In genomic region chr9:37953775-37954437, GRCh38 we compare ENCODE assay signal across 8 cellular contexts. TPM values are rescaled to one million over a fixed set of nuclear protein-coding genes. Genes with fewer than 3 reads are reported as not detected.
A peak's percentile ranks its signal among the peaks of the same experiment; 100 is the strongest.
DNase-seq lines count a peak whose midpoint lies in the region; ATAC-seq and TF ChIP-seq lines count a peak whose summit lies in the region.

No MANE protein-coding gene starts in this region.

- H3K4me1 ChIP-seq in CD4-positive, alpha-beta memory T cell (ENCODE audit: insufficient read depth, low read length), result no peaks in the 10 kb centered on the region

- DNase-seq in AG04450 (ENCODE audit: low read depth, low spot score) (peak; percentile 95), fibroblast of villous mesenchyme (ENCODE audit: low read depth) (peak; percentile 95), DMS114 treated with DMSO at 0.1 percent for 48 hours (lab: John Stamatoyannopoulos, UW; ENCODE audit: unreplicated experiment) (no peak)
- DNase-seq in activated CD4-positive, alpha-beta T cell treated with anti-CD3 and anti-CD28 coated beads for 48 hours, result peak; percentile 69
- DNase-seq in stimulated activated CD4-positive, alpha-beta T cell treated with anti-CD3 and anti-CD28 coated beads, Interleukin-4, amount 100 ng/mL, for 1 hour, result peak; percentile 25
- DNase-seq in CD4-positive, alpha-beta memory T cell, result no peak

- intact Hi-C loops in CD4-positive, alpha-beta memory T cell (cut with micrococcal nuclease), result no loop called here

- TF ChIP-seq CTCF in AG04450 (IDR thresholded peaks at IDR 0.05; ENCODE audit: low read depth, low read length), result no peak
- TF ChIP-seq CTCF in fibroblast of villous mesenchyme (IDR thresholded peaks at IDR 0.05; ENCODE audit: insufficient read depth, low read depth, low read length), result no peak

- H3K27me3 ChIP-seq in AG04450 (ENCODE audit: control insufficient read depth, insufficient read depth, low read length), result no peaks in the 10 kb centered on the region
- H3K27me3 ChIP-seq in CD4-positive, alpha-beta memory T cell (ENCODE audit: insufficient read depth, low read length), result no peaks in the 10 kb centered on the region

- peak; percentile 86 for ATAC-seq in GM18909 (IDR thresholded peaks at IDR 0.05; ENCODE audit: poor library complexity, unreplicated experiment)
- peak; percentile 64 for ATAC-seq in HG03066 (IDR thresholded peaks at IDR 0.05; ENCODE audit: low read depth, unreplicated experiment)

- POLR2A ChIA-PET in AG04450 (lab: Yijun Ruan, JAX), result no interaction called here
- POLR2A ChIA-PET in CD4-positive, alpha-beta memory T cell (lab: Charles Lee; ENCODE audit: partially characterized antibody), result no interaction called here

- no peak overlapping the region for H3K4me3 Mint-ChIP-seq in CD4-positive, alpha-beta memory T cell

- H3K27ac Mint-ChIP-seq in CD4-positive, alpha-beta memory T cell, result peak overlapping the region in 3 of 7 donors; percentile 36 to 51 (median 38)

- H3K9me3 Mint-ChIP-seq in CD4-positive, alpha-beta memory T cell, result no peaks in the 10 kb centered on the region

- H3K36me3 ChIP-seq in CD4-positive, alpha-beta memory T cell (ENCODE audit: insufficient read depth, low read length), result no peaks in the 10 kb centered on the region

- H3K4me1 Mint-ChIP-seq in CD4-positive, alpha-beta memory T cell, result peaks cover 0 to 7% (median under 1%) of the 10 kb centered on the region in 4 donors

- H3K27ac ChIP-seq in AG04450 (ENCODE audit: low read depth, low read length), result peak overlapping the region; percentile 99
- H3K27ac ChIP-seq in CD4-positive, alpha-beta memory T cell (ENCODE audit: low read depth, low read length), result no peak overlapping the region

- no peaks in the 10 kb centered on the region for H3K9me3 ChIP-seq in AG04450 (ENCODE audit: control insufficient read depth, insufficient read depth, low read length)
- no peaks in the 10 kb centered on the region for H3K9me3 ChIP-seq in CD4-positive, alpha-beta memory T cell (ENCODE audit: control insufficient read depth in 1 of 2, low read length in 2 of 2)

- H3K4me3 ChIP-seq in AG04450 (ENCODE audit: low read depth, low read length), result no peak overlapping the region
- no peak overlapping the region for H3K4me3 ChIP-seq in fibroblast of villous mesenchyme (ENCODE audit: low read depth, low read length)
- H3K4me3 ChIP-seq in CD4-positive, alpha-beta memory T cell (ENCODE audit: low read length in 2 of 2), result no peak overlapping the region

- CTCF ChIA-PET in AG04450 (lab: Charles Lee), result no interaction called here
- CTCF ChIA-PET in CD4-positive, alpha-beta memory T cell (lab: Charles Lee; ENCODE audit: partially characterized antibody), result no interaction called here

- no peaks in the 10 kb centered on the region for H3K27me3 Mint-ChIP-seq in CD4-positive, alpha-beta memory T cell

- no peaks in the 10 kb centered on the region for H3K36me3 Mint-ChIP-seq in CD4-positive, alpha-beta memory T cell

RNA-seq across cellular contexts. Expression of gene SLC25A51, which starts 50.0 kb away (rescaled TPM):
- polyA plus RNA-seq in AG04450 (2011; rRNA removed), result 27.7 and 29.9 TPM in 2 replicates
- 87.6 and 89.6 TPM in 2 replicates for polyA minus RNA-seq in AG04450 (2011; rRNA and poly(A)+ RNA removed)
- total RNA-seq in fibroblast of villous mesenchyme, result 76.3 and 103 TPM in 2 replicates
- 10 to 100 TPM; 40.2 to 43.3 TPM for total RNA-seq in CD4-positive, alpha-beta memory T cell
- 10 to 100 TPM in 1 of 2 donors, 1 to 10 TPM in 1; 8.0 to 13.9 TPM for polyA plus RNA-seq in CD4-positive, alpha-beta memory T cell

Comparison
In these comparisons a context has a peak if more than half of its experiments do, and no peak if none do; other contexts are left out.
1. DNase-seq: peak in AG04450 (single experiment), activated CD4-positive, alpha-beta T cell treated with anti-CD3 and anti-CD28 coated beads for 48 hours (single experiment), fibroblast of villous mesenchyme (single experiment) and stimulated activated CD4-positive, alpha-beta T cell treated with anti-CD3 and anti-CD28 coated beads, Interleukin-4, amount 100 ng/mL, for 1 hour (single experiment); none in DMS114 treated with DMSO at 0.1 percent for 48 hours (single experiment) and CD4-positive, alpha-beta memory T cell (0 of 5).